Comparison of ENCODE assay signal across 22 cellular contexts in the genomic region with DNA sequence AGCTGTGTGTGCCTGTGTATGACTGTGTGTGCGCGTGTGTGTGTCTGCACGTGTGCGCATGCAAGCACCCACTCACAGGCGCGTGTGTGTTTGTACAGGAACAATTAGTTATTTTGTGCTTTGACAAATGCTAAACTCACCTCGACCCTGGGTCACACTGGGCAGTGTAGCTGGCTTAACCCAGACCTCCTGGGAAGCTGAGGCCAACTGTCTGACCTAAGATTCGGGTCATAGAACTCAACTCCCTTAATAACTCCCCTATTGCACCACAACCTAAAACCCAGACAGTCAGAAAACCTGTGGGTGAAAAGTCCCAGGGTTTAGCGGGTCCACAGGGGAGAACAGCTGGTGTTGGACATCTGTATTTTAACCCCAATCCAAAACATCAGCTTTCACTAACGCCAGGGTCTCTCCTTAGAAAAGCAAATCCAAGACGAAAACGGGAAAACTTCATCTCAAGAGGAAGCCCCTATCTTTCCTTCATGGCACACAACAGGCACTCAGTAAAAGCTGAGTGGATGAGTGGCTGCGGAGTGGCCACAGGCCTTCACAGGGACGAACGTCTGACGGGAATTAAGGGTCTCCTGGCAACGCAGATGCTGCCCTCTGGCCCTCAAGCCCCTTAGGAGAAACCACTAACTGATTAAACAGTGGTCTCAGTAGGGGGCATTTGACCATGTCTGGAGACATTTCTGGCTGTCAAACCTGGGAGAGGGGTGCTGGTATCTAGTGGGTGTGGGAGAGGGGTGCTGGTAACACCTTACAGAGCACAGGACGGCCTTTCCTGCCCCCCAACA. TPM values are rescaled to one million over a fixed set of nuclear protein-coding genes. Genes with fewer than 3 reads are reported as not detected.
DNase-seq lines count a peak whose midpoint lies in the region; ATAC-seq, FAIRE-seq and TF ChIP-seq lines count a peak whose summit lies in the region.
"Had no signal": no experiment of that assay in that cellular context is flagged by ENCODE, and none has a peak within 500 bp of the region (broad histone marks: within the 10 kb centered on the region; RNA-seq: fewer than 3 reads in every experiment).

No MANE protein-coding gene starts in this region.

- H3K9me3 Mint-ChIP-seq in nephron progenitor cell: no peaks in the 10 kb centered on the region
- H3K9me3 Mint-ChIP-seq: stimulated activated naive CD8-positive, alpha-beta T cell treated with anti-CD3 and anti-CD28 coated beads, Interleukin-15, amount 100 ng/mL, for 72 hours; T-helper 2 cell treated with Interferon-gamma antibody and Interleukin-4, amounts not matched to agents 5 μg/mL and 100 μg/mL, for 36 hours had no signal

- H3K4me1 ChIP-seq in A549 (peaks cover 71% of the 10 kb centered on the region), OCI-LY7 (ENCODE audit: insufficient read depth, low read length, poor library complexity, severe bottlenecking) (peaks cover 86% of the 10 kb centered on the region)

- no peaks in the 10 kb centered on the region for H3K9me2 ChIP-seq in OCI-LY7 (ENCODE audit: insufficient read depth, low read length)

- H3K4me3 ChIP-seq in A549 (peak overlapping the region; percentile 81), OCI-LY7 (ENCODE audit: low read depth, low read length, poor library complexity, severe bottlenecking) (no peak overlapping the region), choroid plexus epithelial cell (ENCODE audit: low read depth, low read length) (no peak overlapping the region)
- H3K4me3 ChIP-seq: left lung had no signal

- no peak for TF ChIP-seq POLR2A in A549 (IDR thresholded peaks at IDR 0.05; ENCODE audit: low read length)

- H3K4me2 ChIP-seq in A549 (peak overlapping the region; percentile 85), OCI-LY7 (ENCODE audit: low read length) (peak overlapping the region; percentile 72; the same call in 1 of the 2 replicates)

- intact Hi-C loops in OCI-LY7 (cut with micrococcal nuclease; ENCODE audit: unreplicated experiment): no loop called here

- WGBS in A549 (ENCODE audit: missing lambda C conversion rate): 75% methylated on average over 18 of the region's 18 CpGs

- TF ChIP-seq RAD21 in A549 (conservative IDR thresholded peaks at IDR 0.05 in 1 of 2, IDR thresholded peaks at IDR 0.05 in 1 of 2): no peak

- no peak overlapping the region for H3K27ac Mint-ChIP-seq in nephron progenitor cell
- H3K27ac Mint-ChIP-seq: stimulated activated naive CD8-positive, alpha-beta T cell treated with anti-CD3 and anti-CD28 coated beads, Interleukin-15, amount 100 ng/mL, for 72 hours; T-helper 2 cell treated with Interferon-gamma antibody and Interleukin-4, amounts not matched to agents 5 μg/mL and 100 μg/mL, for 36 hours had no signal

- POLR2A ChIA-PET in A549 (lab: Yijun Ruan, JAX) (interaction anchor here (1.5 to 1.8 kb wide), 3 partner anchors 11 to 67 kb away, joined by 3 to 5 read pairs (median 3); no protein-coding TSS in a partner anchor), OCI-LY7 (lab: Charles Lee) (interaction anchor here (1.8 kb wide), 1 partner anchor 23 kb away, joined by 4 read pairs; no protein-coding TSS in a partner anchor)

- H4K20me1 ChIP-seq in OCI-LY7 (ENCODE audit: insufficient read depth, low read length): peaks cover 25% of the 10 kb centered on the region

- FAIRE-seq in A549 (lab: Jason Lieb, UNC): no peak
- FAIRE-seq: bronchial epithelial cell, D721Med, GM12891 had no signal

- no peaks in the 10 kb centered on the region for H3K36me3 ChIP-seq in OCI-LY7 (ENCODE audit: insufficient read depth, low read length)
- H3K36me3 ChIP-seq: left lung had no signal

- no TSS peak for BruUV-seq in OCI-LY7 (replicated peaks; lab: Mats Ljungman, UMichigan)

- H3K4me1 Mint-ChIP-seq in nephron progenitor cell: peaks cover 55% of the 10 kb centered on the region

- ATAC-seq in A549: no peak
- ATAC-seq: left lung; stimulated activated naive CD8-positive, alpha-beta T cell treated with anti-CD3 and anti-CD28 coated beads, Interleukin-15, amount 100 ng/mL, for 72 hours had no signal

- TF ChIP-seq EP300 in A549 (IDR thresholded peaks at IDR 0.05): no peak

- TF ChIP-seq CTCF in A549 (IDR thresholded peaks at IDR 0.05): no peak
- TF ChIP-seq CTCF in OCI-LY7 (conservative IDR thresholded peaks at IDR 0.05; ENCODE audit: low read length): no peak
- TF ChIP-seq CTCF in choroid plexus epithelial cell (conservative IDR thresholded peaks at IDR 0.05; ENCODE audit: low read depth, low read length): no peak
- no peak for TF ChIP-seq CTCF in nephron progenitor cell (IDR thresholded peaks at IDR 0.05)

- H3K9me3 ChIP-seq in A549 (no peaks in the 10 kb centered on the region), OCI-LY7 (ENCODE audit: low read length) (no peaks in the 10 kb centered on the region)
- H3K9me3 ChIP-seq: left lung had no signal

- peak overlapping the region; percentile 28 for H3K4me3 Mint-ChIP-seq in nephron progenitor cell
- H3K4me3 Mint-ChIP-seq: stimulated activated naive CD8-positive, alpha-beta T cell treated with anti-CD3 and anti-CD28 coated beads, Interleukin-15, amount 100 ng/mL, for 72 hours; T-helper 2 cell treated with Interferon-gamma antibody and Interleukin-4, amounts not matched to agents 5 μg/mL and 100 μg/mL, for 36 hours had no signal

- H3K27ac ChIP-seq in A549 (peak overlapping the region; percentile 97 to 98), OCI-LY7 (ENCODE audit: low read depth, low read length, poor library complexity, severe bottlenecking) (no peak overlapping the region)
- H3K27ac ChIP-seq: left lung had no signal

- peaks cover 41% of the 10 kb centered on the region for H3K27me3 Mint-ChIP-seq in nephron progenitor cell (ENCODE audit: low read depth, poor library complexity)

- no peaks in the 10 kb centered on the region for H3K36me3 Mint-ChIP-seq in nephron progenitor cell (ENCODE audit: low read depth)

- H2AFZ ChIP-seq in OCI-LY7 (ENCODE audit: low read length): no peak overlapping the region

- no peak for DNase-seq in A549 (ENCODE audit: low read depth in 1 of 2, low spot score in 1 of 2)
- no peak for DNase-seq in OCI-LY7 (ENCODE audit: low spot score)
- peak; percentile 26 for DNase-seq in choroid plexus epithelial cell (ENCODE audit: low read depth)
- DNase-seq in nephron progenitor cell: no peak
- no peak for DNase-seq in NCI-H526 (lab: John Stamatoyannopoulos, UW)
- DNase-seq in activated effector memory CD4-positive, alpha-beta T cell treated with Interleukin-2 at 50 U/mL for 16 hours: no peak
- DNase-seq in NCI-H1092 (lab: John Stamatoyannopoulos, UW): no peak
- no peak for DNase-seq in COLO829 (ENCODE audit: low spot score)
- DNase-seq: activated CD4-positive, CD25-positive, alpha-beta regulatory T cell treated with anti-CD3 and anti-CD28 coated beads, Interleukin-2, amount 50 U/mL, for 72 hours; activated naive CD4-positive, alpha-beta T cell; GDM1; GOT3; KG1; left lung; NCI-H1436; NCI-H345; SIG-M5; stimulated activated naive CD8-positive, alpha-beta T cell treated with anti-CD3 and anti-CD28 coated beads, Interleukin-15, amount 100 ng/mL, for 72 hours had no signal

- peaks cover 38% of the 10 kb centered on the region; the same call in 1 of the 2 replicates for H3K79me2 ChIP-seq in OCI-LY7 (ENCODE audit: insufficient read depth, low read depth, low read length)

- CTCF ChIA-PET in A549 (lab: Yijun Ruan, JAX) (interaction anchor here (1.0 to 3.1 kb wide), 3 partner anchors 9 to 505 kb away, joined by 3 to 14 read pairs (median 7); no protein-coding TSS in a partner anchor), OCI-LY7 (lab: Charles Lee; ENCODE audit: unreplicated experiment) (no interaction called here)

TF ChIP-seq in A549, 52 proteins besides CTCF, POLR2A, EP300 and RAD21:
- TF ChIP-seq JUN (IDR thresholded peaks at IDR 0.05) (0 out of 5 replicates have a peak, but pooled peaks of 1 of the 2 experiments have one; percentile 15), POLR2AphosphoS2 (conservative IDR thresholded peaks at IDR 0.05; ENCODE audit: low read length) (0 out of 2 replicates have a peak, but pooled peaks have one; percentile 17), SMC3 (IDR thresholded peaks at IDR 0.05) (no peak)
TF ChIP-seq in A549: peak in this region for 2.

RNA-seq across cellular contexts. Expression of a gene that starts 4.5 kb away (rescaled TPM):
- 131 and 150 TPM in 2 replicates for polyA plus RNA-seq in A549 (2011; rRNA removed)
- 145 and 229 TPM in 2 replicates for polyA plus RNA-seq in A549 (2012; cell fraction: cytosol; rRNA removed)
- 263 and 339 TPM in 2 replicates for polyA plus RNA-seq in A549 (2012; cell fraction: nucleus; rRNA removed)
- 114 to 152 TPM (median 147 TPM) in 3 replicates for polyA plus RNA-seq in A549 (2017; fragmentation: RNase III; extraction: RNeasy Plus Mini Kit Qiagen cat#74134 plus additional on column Dnase treatment)
- polyA minus RNA-seq in A549 (2011; rRNA and poly(A)+ RNA removed): 151 and 188 TPM in 2 replicates
- 1.4 and 1.8 TPM in 2 replicates for total RNA-seq in OCI-LY7 (2014; rRNA removed; shearing (Covaris generic))
- 3.7 and 4.3 TPM in 2 replicates for total RNA-seq in OCI-LY7 (2022)
